15 cellular contexts compared by ENCODE assay signal in the genomic region with DNA sequence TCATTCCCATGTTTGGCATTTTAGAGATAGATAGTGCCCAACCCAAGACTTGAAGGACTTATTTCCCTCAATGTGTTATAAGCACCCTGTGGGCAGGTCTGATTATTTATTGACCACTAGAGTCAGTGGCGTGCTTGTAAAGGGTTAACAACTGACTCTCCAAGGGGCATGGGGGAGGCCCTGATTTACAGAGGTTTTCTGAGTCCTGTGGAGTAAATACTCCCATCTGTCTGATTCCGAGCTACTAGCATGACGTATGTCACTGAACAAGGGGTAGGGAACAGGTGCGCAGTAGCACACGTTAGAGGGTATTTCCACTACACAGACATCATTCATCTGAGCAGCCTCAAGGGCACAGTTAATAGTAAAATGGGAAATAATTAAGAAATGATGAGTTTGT. TPM values are rescaled to one million over a fixed set of nuclear protein-coding genes. Genes with fewer than 3 reads are reported as not detected.
DNase-seq lines count a peak whose midpoint lies in the region; ATAC-seq and TF ChIP-seq lines count a peak whose summit lies in the region.
"Had no signal": no experiment of that assay in that cellular context is flagged by ENCODE, and none has a peak within 500 bp of the region (broad histone marks: within the 10 kb centered on the region; RNA-seq: fewer than 3 reads in every experiment).

No MANE protein-coding gene starts in this region.

- no peaks in the 10 kb centered on the region for H3K9me3 Mint-ChIP-seq in CD4-positive, alpha-beta T cell
- H3K9me3 Mint-ChIP-seq: activated naive CD4-positive, alpha-beta T cell treated with anti-CD3 and anti-CD28 coated beads, Interleukin-2, amount 50 U/mL, for 24 hours; natural killer cell; stimulated activated effector memory CD8-positive, alpha-beta T cell treated with anti-CD3 and anti-CD28 coated beads, Interleukin-12 subunit alpha, Interleukin-12 subunit beta, amount 100 ng/mL, for 72 hours had no signal

- no peak overlapping the region for H3K27ac Mint-ChIP-seq in CD4-positive, alpha-beta T cell
- H3K27ac Mint-ChIP-seq: activated naive CD4-positive, alpha-beta T cell treated with anti-CD3 and anti-CD28 coated beads, Interleukin-2, amount 50 U/mL, for 24 hours; natural killer cell; stimulated activated effector memory CD8-positive, alpha-beta T cell treated with anti-CD3 and anti-CD28 coated beads, Interleukin-12 subunit alpha, Interleukin-12 subunit beta, amount 100 ng/mL, for 72 hours had no signal

- H3K27ac ChIP-seq in ACC112 (ENCODE audit: low read depth, low read length) (peak overlapping the region; percentile 97), coronary artery (peak overlapping the region; percentile 70 to 89), psoas muscle (peak overlapping the region; percentile 60)
- no peak overlapping the region for H3K27ac ChIP-seq in CD4-positive, alpha-beta T cell (ENCODE audit: low read depth, low read length)

- DNase-seq in NCI-H2171 (lab: John Stamatoyannopoulos, UW): peak; percentile 84
- DNase-seq in coronary artery (ENCODE audit: low spot score): no peak
- no peak for DNase-seq in psoas muscle
- DNase-seq in COLO829 (ENCODE audit: low spot score): no peak
- DNase-seq in CD4-positive, alpha-beta T cell: no peak
- DNase-seq: activated CD8-positive, alpha-beta memory T cell treated with anti-CD3 and anti-CD28 coated beads, Interleukin-2, amount 50 U/mL, for 48 hours; DMS53; GOT3; natural killer cell; T-helper 1 cell had no signal

- H3K36me3 Mint-ChIP-seq in CD4-positive, alpha-beta T cell (ENCODE audit: low read depth): no peaks in the 10 kb centered on the region
- H3K36me3 Mint-ChIP-seq: activated naive CD4-positive, alpha-beta T cell treated with anti-CD3 and anti-CD28 coated beads, Interleukin-2, amount 50 U/mL, for 24 hours; natural killer cell; stimulated activated effector memory CD8-positive, alpha-beta T cell treated with anti-CD3 and anti-CD28 coated beads, Interleukin-12 subunit alpha, Interleukin-12 subunit beta, amount 100 ng/mL, for 72 hours had no signal

- TF ChIP-seq CTCF in coronary artery (IDR thresholded peaks at IDR 0.05) (no peak), psoas muscle (IDR thresholded peaks at IDR 0.05) (no peak)
- no peak for TF ChIP-seq CTCF in CD4-positive, alpha-beta T cell (IDR thresholded peaks at IDR 0.05)

- no peaks in the 10 kb centered on the region for H3K27me3 Mint-ChIP-seq in CD4-positive, alpha-beta T cell
- H3K27me3 Mint-ChIP-seq: activated naive CD4-positive, alpha-beta T cell treated with anti-CD3 and anti-CD28 coated beads, Interleukin-2, amount 50 U/mL, for 24 hours had no signal

- H3K4me3 ChIP-seq in ACC112 (ENCODE audit: low read depth, low read length): no peak overlapping the region
- H3K4me3 ChIP-seq in coronary artery: no peak overlapping the region
- H3K4me3 ChIP-seq in psoas muscle: no peak overlapping the region

- no peaks in the 10 kb centered on the region for H3K79me2 ChIP-seq in ACC112 (ENCODE audit: control insufficient read depth, insufficient read depth, low read length, unreplicated experiment)

- no peak overlapping the region for H3K4me3 Mint-ChIP-seq in CD4-positive, alpha-beta T cell
- H3K4me3 Mint-ChIP-seq: activated naive CD4-positive, alpha-beta T cell treated with anti-CD3 and anti-CD28 coated beads, Interleukin-2, amount 50 U/mL, for 24 hours; natural killer cell; stimulated activated effector memory CD8-positive, alpha-beta T cell treated with anti-CD3 and anti-CD28 coated beads, Interleukin-12 subunit alpha, Interleukin-12 subunit beta, amount 100 ng/mL, for 72 hours had no signal

- H2AFZ ChIP-seq in ACC112 (ENCODE audit: low read length, unreplicated experiment): no peak overlapping the region

- H3K36me3 ChIP-seq in ACC112 (ENCODE audit: insufficient read depth, low read length) (no peaks in the 10 kb centered on the region), psoas muscle (ENCODE audit: insufficient read depth in 1 of 2, low read depth in 1 of 2) (no peaks in the 10 kb centered on the region)

- H3K9me3 ChIP-seq in psoas muscle: no peaks in the 10 kb centered on the region
- no peaks in the 10 kb centered on the region for H3K9me3 ChIP-seq in CD4-positive, alpha-beta T cell (ENCODE audit: control insufficient read depth, low read length)

- intact Hi-C loops in psoas muscle (cut with DNase I): loop anchor here in 1 of 2 donors (10.0 kb wide), 1 partner anchor 309 kb away; a partner anchor contains a TSS
- intact Hi-C loops in CD4-positive, alpha-beta T cell (cut with DNase I, micrococcal nuclease): no loop called here

- POLR2A ChIA-PET in CD4-positive, alpha-beta T cell (lab: Charles Lee): interaction anchor here (0.6 kb wide), 1 partner anchor 459 kb away, joined by 4 read pairs; no protein-coding TSS in a partner anchor

- no peak for ATAC-seq in psoas muscle
- no peak for ATAC-seq in HG03342 (IDR thresholded peaks at IDR 0.05; ENCODE audit: unreplicated experiment)
- no peak for ATAC-seq in GM21390 (IDR thresholded peaks at IDR 0.05; ENCODE audit: unreplicated experiment)
- no peak for ATAC-seq in CD4-positive, alpha-beta T cell (ENCODE audit: poor library complexity)
- ATAC-seq: natural killer cell had no signal

- whole genome bisulfite sequencing in psoas muscle, 3 donors: 67 to 77% (median 70%) methylated on average over 5 of the region's 5 CpGs

- peaks cover 9% of the 10 kb centered on the region for H3K4me1 Mint-ChIP-seq in CD4-positive, alpha-beta T cell (ENCODE audit: low read depth)

- CTCF ChIA-PET in CD4-positive, alpha-beta T cell (lab: Charles Lee): no interaction called here

- H3K27me3 ChIP-seq in ACC112 (ENCODE audit: insufficient read depth, low read length) (no peaks in the 10 kb centered on the region), psoas muscle (ENCODE audit: insufficient read depth in 3 of 3, low read length in 2 of 3) (no peaks in the 10 kb centered on the region)
- H3K27me3 ChIP-seq in CD4-positive, alpha-beta T cell (ENCODE audit: control insufficient read depth, insufficient read depth, low read length): no peaks in the 10 kb centered on the region

- H3K4me1 ChIP-seq in ACC112 (ENCODE audit: control insufficient read depth, insufficient read depth, low read length, unreplicated experiment) (peaks cover 69% of the 10 kb centered on the region), psoas muscle (peaks cover 9% of the 10 kb centered on the region)

RNA-seq across cellular contexts. Expression of a gene that starts 17.4 kb away (rescaled TPM):
- total RNA-seq in psoas muscle: 1 to 10 TPM; 3.4 to 5.7 (median 4.5) TPM
- polyA plus RNA-seq in psoas muscle: 1 to 10 TPM; 2.1 to 4.5 (median 3.0) TPM
- 1 to 10 TPM; 7.1 to 7.6 TPM for total RNA-seq in CD4-positive, alpha-beta T cell
